ENCODE assay signal across 29 cellular contexts in genomic region chr10:77575271-77576006, GRCh38.
"Had no signal": no experiment of that assay in that cellular context is flagged by ENCODE, and none has a peak within 500 bp of the region (broad histone marks: within the 10 kb centered on the region; RNA-seq: fewer than 3 reads in every experiment).

No MANE protein-coding gene starts in this region.

- H3K9me3 Mint-ChIP-seq: activated CD4-positive, alpha-beta T cell treated with anti-CD3 and anti-CD28 coated beads, Interleukin-2, amount 10 ng/mL, durations not matched to agents 7 days and 5 days; activated CD8-positive, alpha-beta T cell treated with anti-CD3 and anti-CD28 coated beads for 36 hours; activated naive CD4-positive, alpha-beta T cell treated with anti-CD3 and anti-CD28 coated beads, Interleukin-2, amount 50 U/mL, for 24 hours; activated T-helper 1 cell treated with anti-CD3 and anti-CD28 coated beads, Interleukin-12 subunit alpha, Interleukin-12 subunit beta, Interleukin-2, Interleukin-4 antibody, amounts not matched to agents 30 ng/mL and 10 ng/mL and 1 ng/mL, durations not matched to agents 14 hours and 24 hours and 36 hours; effector memory CD8-positive, alpha-beta T cell; stimulated activated naive B cell treated with anti-CD40 and anti-IgM and Interleukin-4, amounts not matched to agents 10 μg/mL and 1 μg/mL and 100 μg/mL, for 72 hours; T-cell; T-helper 2 cell treated with Interferon-gamma antibody and Interleukin-4, amounts not matched to agents 5 μg/mL and 100 μg/mL, for 36 hours had no signal

- H3K27me3 ChIP-seq: colonic mucosa, dorsolateral prefrontal cortex, heart right ventricle, right lobe of liver, thyroid gland had no signal

- ATAC-seq: activated CD8-positive, alpha-beta memory T cell treated with anti-CD3 and anti-CD28 coated beads, Interleukin-2, amount 10 ng/mL, durations not matched to agents 7 days and 5 days; activated CD8-positive, alpha-beta T cell treated with anti-CD3 and anti-CD28 coated beads for 36 hours; effector memory CD8-positive, alpha-beta T cell; heart right ventricle; mucosa of descending colon; stimulated activated naive B cell treated with anti-CD40 and anti-IgM and Interleukin-4, amounts not matched to agents 10 μg/mL and 1 μg/mL and 100 μg/mL, for 72 hours; T-cell had no signal

- H3K4me1 Mint-ChIP-seq: activated CD4-positive, alpha-beta T cell treated with anti-CD3 and anti-CD28 coated beads, Interleukin-2, amount 10 ng/mL, durations not matched to agents 7 days and 5 days; activated CD8-positive, alpha-beta memory T cell treated with anti-CD3 and anti-CD28 coated beads, Interleukin-2, amount 10 ng/mL, durations not matched to agents 7 days and 5 days; activated naive CD4-positive, alpha-beta T cell treated with anti-CD3 and anti-CD28 coated beads, Interleukin-2, amount 50 U/mL, for 24 hours; naive B cell; stimulated activated naive B cell treated with anti-CD40 and anti-IgM and Interleukin-4, amounts not matched to agents 10 μg/mL and 1 μg/mL and 100 μg/mL, for 72 hours; T-cell had no signal

- H3K36me3 ChIP-seq: colonic mucosa, heart right ventricle, lower lobe of right lung, right lobe of liver, thyroid gland had no signal

- H3K9me3 ChIP-seq: colonic mucosa, heart right ventricle, lower lobe of right lung, mucosa of descending colon, right lobe of liver, thyroid gland had no signal

- H3K4me3 Mint-ChIP-seq: activated CD4-positive, alpha-beta T cell treated with anti-CD3 and anti-CD28 coated beads, Interleukin-2, amount 10 ng/mL, durations not matched to agents 7 days and 5 days; activated CD8-positive, alpha-beta memory T cell treated with anti-CD3 and anti-CD28 coated beads, Interleukin-2, amount 10 ng/mL, durations not matched to agents 7 days and 5 days; activated CD8-positive, alpha-beta T cell treated with anti-CD3 and anti-CD28 coated beads for 36 hours; activated naive CD4-positive, alpha-beta T cell treated with anti-CD3 and anti-CD28 coated beads, Interleukin-2, amount 50 U/mL, for 24 hours; activated T-helper 1 cell treated with anti-CD3 and anti-CD28 coated beads, Interleukin-12 subunit alpha, Interleukin-12 subunit beta, Interleukin-2, Interleukin-4 antibody, amounts not matched to agents 30 ng/mL and 10 ng/mL and 1 ng/mL, durations not matched to agents 14 hours and 24 hours and 36 hours; brain; effector memory CD8-positive, alpha-beta T cell; naive B cell; stimulated activated naive B cell treated with anti-CD40 and anti-IgM and Interleukin-4, amounts not matched to agents 10 μg/mL and 1 μg/mL and 100 μg/mL, for 72 hours; T-cell; T-helper 2 cell treated with Interferon-gamma antibody and Interleukin-4, amounts not matched to agents 5 μg/mL and 100 μg/mL, for 36 hours had no signal

- H3K4me1 ChIP-seq: colonic mucosa, lower lobe of right lung, thyroid gland had no signal

- H3K4me3 ChIP-seq: colonic mucosa, dorsolateral prefrontal cortex, heart right ventricle, lower lobe of right lung, mucosa of descending colon, right lobe of liver, thyroid gland had no signal

- H3K36me3 Mint-ChIP-seq: activated CD8-positive, alpha-beta memory T cell treated with anti-CD3 and anti-CD28 coated beads, Interleukin-2, amount 10 ng/mL, durations not matched to agents 7 days and 5 days; activated naive CD4-positive, alpha-beta T cell treated with anti-CD3 and anti-CD28 coated beads, Interleukin-2, amount 50 U/mL, for 24 hours; brain; naive B cell; stimulated activated naive B cell treated with anti-CD40 and anti-IgM and Interleukin-4, amounts not matched to agents 10 μg/mL and 1 μg/mL and 100 μg/mL, for 72 hours; T-cell had no signal

- H3K27ac ChIP-seq: colonic mucosa, dorsolateral prefrontal cortex, heart right ventricle, lower lobe of right lung, right lobe of liver, thyroid gland, VCaP had no signal

- DNase-seq: activated CD4-positive, alpha-beta T cell treated with anti-CD3 and anti-CD28 coated beads, Interleukin-2, amount 10 ng/mL, durations not matched to agents 7 days and 5 days; activated CD4-positive, CD25-positive, alpha-beta regulatory T cell treated with anti-CD3 and anti-CD28 coated beads, Interleukin-2, amount 50 U/mL, for 72 hours; activated CD8-positive, alpha-beta memory T cell treated with anti-CD3 and anti-CD28 coated beads, Interleukin-2, amount 10 ng/mL, durations not matched to agents 7 days and 5 days; activated CD8-positive, alpha-beta T cell treated with anti-CD3 and anti-CD28 coated beads for 36 hours; activated gamma-delta T cell; activated T-cell treated with anti-CD3 and anti-CD28 coated beads for 4 hours; anterior cingulate cortex; colonic mucosa; effector memory CD8-positive, alpha-beta T cell; heart right ventricle; lower lobe of right lung; mesendoderm; mucosa of descending colon; naive B cell; occipital lobe; right lobe of liver; small intestine; stimulated activated CD4-positive, alpha-beta T cell treated with anti-CD3 and anti-CD28 coated beads, Interleukin-15, amount 100 ng/mL, for 24 hours; stimulated activated CD4-positive, alpha-beta T cell treated with anti-CD3 and anti-CD28 coated beads, Interleukin-2, amount 100 ng/mL, for 48 hours; stimulated activated CD8-positive, alpha-beta memory T cell treated with anti-CD3 and anti-CD28 coated beads, Interleukin-4, amount 100 ng/mL, for 48 hours; stimulated activated naive B cell treated with anti-CD40 and anti-IgM and Interleukin-4, amounts not matched to agents 10 μg/mL and 1 μg/mL and 100 μg/mL, for 72 hours; T-cell; thyroid gland had no signal

- H3K27me3 Mint-ChIP-seq: activated CD4-positive, alpha-beta T cell treated with anti-CD3 and anti-CD28 coated beads, Interleukin-2, amount 10 ng/mL, durations not matched to agents 7 days and 5 days; activated CD8-positive, alpha-beta memory T cell treated with anti-CD3 and anti-CD28 coated beads, Interleukin-2, amount 10 ng/mL, durations not matched to agents 7 days and 5 days; activated CD8-positive, alpha-beta T cell treated with anti-CD3 and anti-CD28 coated beads for 36 hours; activated naive CD4-positive, alpha-beta T cell treated with anti-CD3 and anti-CD28 coated beads, Interleukin-2, amount 50 U/mL, for 24 hours; brain; effector memory CD8-positive, alpha-beta T cell; naive B cell; stimulated activated naive B cell treated with anti-CD40 and anti-IgM and Interleukin-4, amounts not matched to agents 10 μg/mL and 1 μg/mL and 100 μg/mL, for 72 hours had no signal
